In genomic region chr7:149529136-149529718, GRCh38 we compare ENCODE assay signal across 23 cellular contexts. TPM values are rescaled to one million over a fixed set of nuclear protein-coding genes. Genes with fewer than 3 reads are reported as not detected.
DNase-seq lines count a peak whose midpoint lies in the region; ATAC-seq and TF ChIP-seq lines count a peak whose summit lies in the region.
"Had no signal": no experiment of that assay in that cellular context is flagged by ENCODE, and none has a peak within 500 bp of the region (broad histone marks: within the 10 kb centered on the region; RNA-seq: fewer than 3 reads in every experiment).

No MANE protein-coding gene starts in this region.

- H3K9me2 ChIP-seq in GM23248 (ENCODE audit: insufficient read depth) (no peaks in the 10 kb centered on the region), Karpas-422 (replicated peaks; ENCODE audit: insufficient read depth, low read length) (no peaks in the 10 kb centered on the region)

- no peak overlapping the region for H3K9ac ChIP-seq in GM23248
- no peak overlapping the region for H3K9ac ChIP-seq in Karpas-422 (ENCODE audit: low read length)
- no peak overlapping the region for H3K9ac ChIP-seq in liver (ENCODE audit: low read depth in 1 of 2, low read length in 2 of 2)

- H3K9me3 ChIP-seq in GM23248 (ENCODE audit: low read depth) (no peaks in the 10 kb centered on the region), Karpas-422 (ENCODE audit: low read length) (peaks cover 48% of the 10 kb centered on the region), liver (ENCODE audit: control insufficient read depth in 4 of 4, low read length in 3 of 4) (peaks cover 32 to 53% (median 35%) of the 10 kb centered on the region in 4 donors)

- H3K4me2 ChIP-seq in GM23248 (ENCODE audit: unreplicated experiment) = no peak overlapping the region
- H3K4me2 ChIP-seq in Karpas-422 (ENCODE audit: low read depth, low read length, poor library complexity, severe bottlenecking) = no peak overlapping the region
- H3K4me2 ChIP-seq: smooth muscle cell had no signal

- H3K4me1 ChIP-seq in GM23248 (ENCODE audit: insufficient read depth) = no peaks in the 10 kb centered on the region
- H3K4me1 ChIP-seq in Karpas-422 (ENCODE audit: low read length) = no peaks in the 10 kb centered on the region
- no peaks in the 10 kb centered on the region for H3K4me1 ChIP-seq in liver (ENCODE audit: control insufficient read depth in 4 of 4, insufficient read depth in 4 of 4, low read length in 3 of 4)
- H3K4me1 ChIP-seq: left lung, upper lobe of left lung had no signal

- no peaks in the 10 kb centered on the region for H3K36me3 ChIP-seq in GM23248 (ENCODE audit: low read depth)
- H3K36me3 ChIP-seq in Karpas-422 (ENCODE audit: insufficient read depth, low read length) = no peaks in the 10 kb centered on the region
- no peaks in the 10 kb centered on the region for H3K36me3 ChIP-seq in liver (ENCODE audit: control insufficient read depth in 4 of 4, insufficient read depth in 3 of 4, low read depth in 1 of 4, low read length in 3 of 4)
- H3K36me3 ChIP-seq: left lung, MG63, neutrophil, upper lobe of left lung had no signal

- H3K79me2 ChIP-seq in GM23248 (ENCODE audit: insufficient read depth) = no peaks in the 10 kb centered on the region
- no peaks in the 10 kb centered on the region for H3K79me2 ChIP-seq in Karpas-422 (ENCODE audit: low read length)

- H3K27ac ChIP-seq in GM23248 (no peak overlapping the region), Karpas-422 (ENCODE audit: low read length) (no peak overlapping the region), liver (ENCODE audit: low read depth in 1 of 2, low read length in 2 of 2) (no peak overlapping the region)
- H3K27ac ChIP-seq: left lung, neutrophil, upper lobe of left lung had no signal

- ATAC-seq in HG02884 (IDR thresholded peaks at IDR 0.05; ENCODE audit: unreplicated experiment) = no peak
- ATAC-seq: esophagus mucosa; left lung; stimulated activated naive CD8-positive, alpha-beta T cell treated with anti-CD3 and anti-CD28 coated beads, Interleukin-15, amount 100 ng/mL, for 72 hours had no signal

- in situ Hi-C loops in GM23248 (cut with MboI) = no loop called here

- H2AFZ ChIP-seq in GM23248 (no peak overlapping the region), Karpas-422 (ENCODE audit: low read length) (no peak overlapping the region)

- H4K20me1 ChIP-seq in GM23248 (ENCODE audit: insufficient read depth) = no peaks in the 10 kb centered on the region
- H4K20me1 ChIP-seq in Karpas-422 (ENCODE audit: insufficient read depth, low read depth, low read length) = no peaks in the 10 kb centered on the region

- TF ChIP-seq RAD21 in liver (IDR thresholded peaks at IDR 0.05) = no peak

- no peaks in the 10 kb centered on the region for H3F3A ChIP-seq in GM23248 (ENCODE audit: insufficient read depth)

- TF ChIP-seq CTCF in cardiac fibroblast (IDR thresholded peaks at IDR 0.05; ENCODE audit: low read depth, low read length) = no peak
- no peak for TF ChIP-seq CTCF in liver (IDR thresholded peaks at IDR 0.05; ENCODE audit: low read depth, low read length, missing input control)

- peak; percentile 6 for DNase-seq in GM23248
- peak; percentile 38 for DNase-seq in Karpas-422
- peak; percentile 10 to 20 for DNase-seq in cardiac fibroblast (ENCODE audit: low read depth in 2 of 2)
- DNase-seq in AG20443 (ENCODE audit: low spot score) = no peak
- no peak for DNase-seq in iPS-NIHi7 (ENCODE audit: extremely low spot score)
- DNase-seq in CD1c-positive myeloid dendritic cell (ENCODE audit: extremely low spot score) = no peak
- DNase-seq: activated CD8-positive, alpha-beta memory T cell treated with anti-CD3 and anti-CD28 coated beads, Interleukin-2, amount 50 U/mL, for 48 hours; activated effector memory CD4-positive, alpha-beta T cell treated with anti-CD3 and anti-CD28 coated beads, Interleukin-2, amount 50 U/mL, for 16 hours; amniotic stem cell; effector CD4-positive, alpha-beta T cell; left lung; MG63; NCI-H1694; NCI-H774; SHP77; stimulated activated CD4-positive, alpha-beta T cell treated with anti-CD3 and anti-CD28 coated beads, Interleukin-4, amount 100 ng/mL, for 4 hours; stimulated activated naive CD8-positive, alpha-beta T cell treated with anti-CD3 and anti-CD28 coated beads, Interleukin-15, amount 100 ng/mL, for 72 hours; upper lobe of left lung had no signal

- 13 to 14% methylated on average over 4 of the region's 4 CpGs for WGBS in GM23248 (ENCODE audit: low coverage in 1 of 2, low lambda C conversion rate in 2 of 2, missing lambda C conversion rate in 2 of 2), 2 experiments
- WGBS in liver = 55% methylated on average over 4 of the region's 4 CpGs

- H3K4me3 ChIP-seq in GM23248 (no peak overlapping the region), Karpas-422 (ENCODE audit: low read length) (no peak overlapping the region), cardiac fibroblast (replicated peaks in 1 of 2; ENCODE audit: low read depth in 2 of 2, low read length in 2 of 2) (no peak overlapping the region), liver (ENCODE audit: low read depth in 1 of 3, low read length in 3 of 3) (peak overlapping the region in 2 of 3 donors; percentile 25 to 46)
- H3K4me3 ChIP-seq: left lung, MG63, smooth muscle cell, upper lobe of left lung had no signal

- H3K27me3 ChIP-seq in GM23248 (replicated peaks; ENCODE audit: insufficient read depth) (no peaks in the 10 kb centered on the region), Karpas-422 (ENCODE audit: low read length) (no peaks in the 10 kb centered on the region), liver (ENCODE audit: control insufficient read depth in 4 of 4, insufficient read depth in 4 of 4, low read length in 3 of 4) (no peaks in the 10 kb centered on the region)
- H3K27me3 ChIP-seq: left lung, MG63, neutrophil, upper lobe of left lung had no signal

TF ChIP-seq in liver, 16 proteins besides CTCF, POLR2A, EP300 and RAD21:
- TF ChIP-seq EGR1 (IDR thresholded peaks at IDR 0.05; ENCODE audit: low read depth in 2 of 2) (no peak), TAF1 (conservative IDR thresholded peaks at IDR 0.05) (no peak), GABPA (IDR thresholded peaks at IDR 0.05 in 1 of 2, conservative IDR thresholded peaks at IDR 0.05 in 1 of 2) (no peak), HNF4A (conservative IDR thresholded peaks at IDR 0.05) (no peak), RXRA (IDR thresholded peaks at IDR 0.05) (no peak), JUND (IDR thresholded peaks at IDR 0.05) (no peak), YY1 (IDR thresholded peaks at IDR 0.05) (no peak), FOXA1 (IDR thresholded peaks at IDR 0.05) (no peak), FOXA2 (IDR thresholded peaks at IDR 0.05) (no peak), NR2F2 (IDR thresholded peaks at IDR 0.05) (no peak), SP1 (IDR thresholded peaks at IDR 0.05) (no peak)
- TF ChIP-seq, protein P1, sequence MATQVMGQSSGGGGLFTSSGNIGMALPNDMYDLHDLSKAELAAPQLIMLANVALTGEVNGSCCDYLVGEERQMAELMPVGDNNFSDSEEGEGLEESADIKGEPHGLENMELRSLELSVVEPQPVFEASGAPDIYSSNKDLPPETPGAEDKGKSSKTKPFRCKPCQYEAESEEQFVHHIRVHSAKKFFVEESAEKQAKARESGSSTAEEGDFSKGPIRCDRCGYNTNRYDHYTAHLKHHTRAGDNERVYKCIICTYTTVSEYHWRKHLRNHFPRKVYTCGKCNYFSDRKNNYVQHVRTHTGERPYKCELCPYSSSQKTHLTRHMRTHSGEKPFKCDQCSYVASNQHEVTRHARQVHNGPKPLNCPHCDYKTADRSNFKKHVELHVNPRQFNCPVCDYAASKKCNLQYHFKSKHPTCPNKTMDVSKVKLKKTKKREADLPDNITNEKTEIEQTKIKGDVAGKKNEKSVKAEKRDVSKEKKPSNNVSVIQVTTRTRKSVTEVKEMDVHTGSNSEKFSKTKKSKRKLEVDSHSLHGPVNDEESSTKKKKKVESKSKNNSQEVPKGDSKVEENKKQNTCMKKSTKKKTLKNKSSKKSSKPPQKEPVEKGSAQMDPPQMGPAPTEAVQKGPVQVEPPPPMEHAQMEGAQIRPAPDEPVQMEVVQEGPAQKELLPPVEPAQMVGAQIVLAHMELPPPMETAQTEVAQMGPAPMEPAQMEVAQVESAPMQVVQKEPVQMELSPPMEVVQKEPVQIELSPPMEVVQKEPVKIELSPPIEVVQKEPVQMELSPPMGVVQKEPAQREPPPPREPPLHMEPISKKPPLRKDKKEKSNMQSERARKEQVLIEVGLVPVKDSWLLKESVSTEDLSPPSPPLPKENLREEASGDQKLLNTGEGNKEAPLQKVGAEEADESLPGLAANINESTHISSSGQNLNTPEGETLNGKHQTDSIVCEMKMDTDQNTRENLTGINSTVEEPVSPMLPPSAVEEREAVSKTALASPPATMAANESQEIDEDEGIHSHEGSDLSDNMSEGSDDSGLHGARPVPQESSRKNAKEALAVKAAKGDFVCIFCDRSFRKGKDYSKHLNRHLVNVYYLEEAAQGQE (IDR thresholded peaks at IDR 0.05) = no peak
- TF ChIP-seq, protein P2, sequence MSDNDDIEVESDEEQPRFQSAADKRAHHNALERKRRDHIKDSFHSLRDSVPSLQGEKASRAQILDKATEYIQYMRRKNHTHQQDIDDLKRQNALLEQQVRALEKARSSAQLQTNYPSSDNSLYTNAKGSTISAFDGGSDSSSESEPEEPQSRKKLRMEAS (IDR thresholded peaks at IDR 0.05) = no peak
- TF ChIP-seq, protein P3, sequence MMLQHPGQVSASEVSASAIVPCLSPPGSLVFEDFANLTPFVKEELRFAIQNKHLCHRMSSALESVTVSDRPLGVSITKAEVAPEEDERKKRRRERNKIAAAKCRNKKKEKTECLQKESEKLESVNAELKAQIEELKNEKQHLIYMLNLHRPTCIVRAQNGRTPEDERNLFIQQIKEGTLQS (IDR thresholded peaks at IDR 0.05) = no peak
- TF ChIP-seq, protein P4, sequence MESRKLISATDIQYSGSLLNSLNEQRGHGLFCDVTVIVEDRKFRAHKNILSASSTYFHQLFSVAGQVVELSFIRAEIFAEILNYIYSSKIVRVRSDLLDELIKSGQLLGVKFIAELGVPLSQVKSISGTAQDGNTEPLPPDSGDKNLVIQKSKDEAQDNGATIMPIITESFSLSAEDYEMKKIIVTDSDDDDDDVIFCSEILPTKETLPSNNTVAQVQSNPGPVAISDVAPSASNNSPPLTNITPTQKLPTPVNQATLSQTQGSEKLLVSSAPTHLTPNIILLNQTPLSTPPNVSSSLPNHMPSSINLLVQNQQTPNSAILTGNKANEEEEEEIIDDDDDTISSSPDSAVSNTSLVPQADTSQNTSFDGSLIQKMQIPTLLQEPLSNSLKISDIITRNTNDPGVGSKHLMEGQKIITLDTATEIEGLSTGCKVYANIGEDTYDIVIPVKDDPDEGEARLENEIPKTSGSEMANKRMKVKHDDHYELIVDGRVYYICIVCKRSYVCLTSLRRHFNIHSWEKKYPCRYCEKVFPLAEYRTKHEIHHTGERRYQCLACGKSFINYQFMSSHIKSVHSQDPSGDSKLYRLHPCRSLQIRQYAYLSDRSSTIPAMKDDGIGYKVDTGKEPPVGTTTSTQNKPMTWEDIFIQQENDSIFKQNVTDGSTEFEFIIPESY (IDR thresholded peaks at IDR 0.05) = no peak

RNA-seq across cellular contexts. Expression of gene ZNF746, which starts 31.6 kb away (rescaled TPM):
- total RNA-seq in GM23248 (2014; rRNA removed; shearing (Covaris generic)) = 17.8 and 20.6 TPM in 2 replicates
- polyA plus RNA-seq in GM23248 (2016; fragmentation: Nextera tagmentation; extraction: Ambion mirVana) (9.0 and 9.7 TPM in 2 replicates), liver (1 to 10 TPM; 3.8 to 8.5 TPM)
- 12.0 and 25.6 TPM in 2 replicates for total RNA-seq in Karpas-422 (2014; rRNA removed; shearing (Covaris generic); ENCODE audit: low replicate concordance)
- 10 to 100 TPM in 1 of 2 donors, 1 to 10 TPM in 1; 10.0 to 13.5 TPM for total RNA-seq in liver

Comparison
In these comparisons a context has a peak if more than half of its experiments do, and no peak if none do; other contexts are left out.
1. DNase-seq: peak in GM23248 (single experiment), Karpas-422 (single experiment) and cardiac fibroblast (2 of 2); none in AG20443 (single experiment), iPS-NIHi7 (single experiment) and CD1c-positive myeloid dendritic cell (single experiment).
2. H3K4me3 ChIP-seq: peak in liver (2 of 3); none in GM23248 (single experiment), Karpas-422 (single experiment) and cardiac fibroblast (0 of 2).